1 cellular context compared by ENCODE assay signal in the genomic region with DNA sequence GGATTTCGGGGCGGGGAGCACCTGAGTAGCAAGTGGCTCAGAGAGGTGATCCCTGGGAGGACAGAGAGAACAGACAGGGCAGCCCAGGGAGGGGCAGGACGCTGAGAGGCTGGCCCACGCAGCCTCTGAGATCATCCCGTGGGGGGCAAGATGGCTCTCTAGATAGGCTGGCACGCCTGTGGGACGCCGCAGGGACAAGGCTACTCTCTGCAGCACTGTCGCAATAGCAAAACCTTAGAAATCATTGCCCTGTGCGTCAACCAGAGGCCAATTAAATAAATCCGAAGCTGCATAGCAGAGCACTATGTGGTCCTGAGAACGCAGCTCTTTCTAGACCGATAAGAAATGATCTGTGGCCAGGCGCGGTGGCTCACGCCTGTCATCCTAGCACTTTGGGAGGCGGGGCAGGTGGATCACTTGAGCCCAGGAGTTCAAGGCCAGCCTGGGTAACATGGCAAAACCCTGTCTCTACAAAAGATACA.
TF ChIP-seq lines count a peak whose summit lies in the region.

No MANE protein-coding gene starts in this region.

TF ChIP-seq in HepG2, 621 proteins besides CTCF, POLR2A, EP300 and RAD21 (continued from another document):
- TF ChIP-seq, protein P1, sequence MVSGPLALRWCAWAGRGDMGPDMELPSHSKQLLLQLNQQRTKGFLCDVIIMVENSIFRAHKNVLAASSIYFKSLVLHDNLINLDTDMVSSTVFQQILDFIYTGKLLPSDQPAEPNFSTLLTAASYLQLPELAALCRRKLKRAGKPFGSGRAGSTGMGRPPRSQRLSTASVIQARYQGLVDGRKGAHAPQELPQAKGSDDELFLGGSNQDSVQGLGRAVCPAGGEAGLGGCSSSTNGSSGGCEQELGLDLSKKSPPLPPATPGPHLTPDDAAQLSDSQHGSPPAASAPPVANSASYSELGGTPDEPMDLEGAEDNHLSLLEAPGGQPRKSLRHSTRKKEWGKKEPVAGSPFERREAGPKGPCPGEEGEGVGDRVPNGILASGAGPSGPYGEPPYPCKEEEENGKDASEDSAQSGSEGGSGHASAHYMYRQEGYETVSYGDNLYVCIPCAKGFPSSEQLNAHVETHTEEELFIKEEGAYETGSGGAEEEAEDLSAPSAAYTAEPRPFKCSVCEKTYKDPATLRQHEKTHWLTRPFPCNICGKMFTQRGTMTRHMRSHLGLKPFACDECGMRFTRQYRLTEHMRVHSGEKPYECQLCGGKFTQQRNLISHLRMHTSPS (CRISPR knock-in tag; IDR thresholded peaks at IDR 0.05; ENCODE audit: low read depth) = 0 out of 2 replicates have a peak, but pooled peaks have one; percentile 36
- TF ChIP-seq SP5 (CRISPR knock-in tag; IDR thresholded peaks at IDR 0.05; ENCODE audit: borderline replicate concordance, low read depth) = peak; percentile 84
- TF ChIP-seq, protein P2, sequence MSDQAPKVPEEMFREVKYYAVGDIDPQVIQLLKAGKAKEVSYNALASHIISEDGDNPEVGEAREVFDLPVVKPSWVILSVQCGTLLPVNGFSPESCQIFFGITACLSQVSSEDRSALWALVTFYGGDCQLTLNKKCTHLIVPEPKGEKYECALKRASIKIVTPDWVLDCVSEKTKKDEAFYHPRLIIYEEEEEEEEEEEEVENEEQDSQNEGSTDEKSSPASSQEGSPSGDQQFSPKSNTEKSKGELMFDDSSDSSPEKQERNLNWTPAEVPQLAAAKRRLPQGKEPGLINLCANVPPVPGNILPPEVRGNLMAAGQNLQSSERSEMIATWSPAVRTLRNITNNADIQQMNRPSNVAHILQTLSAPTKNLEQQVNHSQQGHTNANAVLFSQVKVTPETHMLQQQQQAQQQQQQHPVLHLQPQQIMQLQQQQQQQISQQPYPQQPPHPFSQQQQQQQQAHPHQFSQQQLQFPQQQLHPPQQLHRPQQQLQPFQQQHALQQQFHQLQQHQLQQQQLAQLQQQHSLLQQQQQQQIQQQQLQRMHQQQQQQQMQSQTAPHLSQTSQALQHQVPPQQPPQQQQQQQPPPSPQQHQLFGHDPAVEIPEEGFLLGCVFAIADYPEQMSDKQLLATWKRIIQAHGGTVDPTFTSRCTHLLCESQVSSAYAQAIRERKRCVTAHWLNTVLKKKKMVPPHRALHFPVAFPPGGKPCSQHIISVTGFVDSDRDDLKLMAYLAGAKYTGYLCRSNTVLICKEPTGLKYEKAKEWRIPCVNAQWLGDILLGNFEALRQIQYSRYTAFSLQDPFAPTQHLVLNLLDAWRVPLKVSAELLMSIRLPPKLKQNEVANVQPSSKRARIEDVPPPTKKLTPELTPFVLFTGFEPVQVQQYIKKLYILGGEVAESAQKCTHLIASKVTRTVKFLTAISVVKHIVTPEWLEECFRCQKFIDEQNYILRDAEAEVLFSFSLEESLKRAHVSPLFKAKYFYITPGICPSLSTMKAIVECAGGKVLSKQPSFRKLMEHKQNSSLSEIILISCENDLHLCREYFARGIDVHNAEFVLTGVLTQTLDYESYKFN (CRISPR knock-in tag; conservative IDR thresholded peaks at IDR 0.05) = peak; percentile 68
- peak; percentile 84 for TF ChIP-seq ZNF263 (CRISPR knock-in tag; IDR thresholded peaks at IDR 0.05)
- TF ChIP-seq, protein P3, sequence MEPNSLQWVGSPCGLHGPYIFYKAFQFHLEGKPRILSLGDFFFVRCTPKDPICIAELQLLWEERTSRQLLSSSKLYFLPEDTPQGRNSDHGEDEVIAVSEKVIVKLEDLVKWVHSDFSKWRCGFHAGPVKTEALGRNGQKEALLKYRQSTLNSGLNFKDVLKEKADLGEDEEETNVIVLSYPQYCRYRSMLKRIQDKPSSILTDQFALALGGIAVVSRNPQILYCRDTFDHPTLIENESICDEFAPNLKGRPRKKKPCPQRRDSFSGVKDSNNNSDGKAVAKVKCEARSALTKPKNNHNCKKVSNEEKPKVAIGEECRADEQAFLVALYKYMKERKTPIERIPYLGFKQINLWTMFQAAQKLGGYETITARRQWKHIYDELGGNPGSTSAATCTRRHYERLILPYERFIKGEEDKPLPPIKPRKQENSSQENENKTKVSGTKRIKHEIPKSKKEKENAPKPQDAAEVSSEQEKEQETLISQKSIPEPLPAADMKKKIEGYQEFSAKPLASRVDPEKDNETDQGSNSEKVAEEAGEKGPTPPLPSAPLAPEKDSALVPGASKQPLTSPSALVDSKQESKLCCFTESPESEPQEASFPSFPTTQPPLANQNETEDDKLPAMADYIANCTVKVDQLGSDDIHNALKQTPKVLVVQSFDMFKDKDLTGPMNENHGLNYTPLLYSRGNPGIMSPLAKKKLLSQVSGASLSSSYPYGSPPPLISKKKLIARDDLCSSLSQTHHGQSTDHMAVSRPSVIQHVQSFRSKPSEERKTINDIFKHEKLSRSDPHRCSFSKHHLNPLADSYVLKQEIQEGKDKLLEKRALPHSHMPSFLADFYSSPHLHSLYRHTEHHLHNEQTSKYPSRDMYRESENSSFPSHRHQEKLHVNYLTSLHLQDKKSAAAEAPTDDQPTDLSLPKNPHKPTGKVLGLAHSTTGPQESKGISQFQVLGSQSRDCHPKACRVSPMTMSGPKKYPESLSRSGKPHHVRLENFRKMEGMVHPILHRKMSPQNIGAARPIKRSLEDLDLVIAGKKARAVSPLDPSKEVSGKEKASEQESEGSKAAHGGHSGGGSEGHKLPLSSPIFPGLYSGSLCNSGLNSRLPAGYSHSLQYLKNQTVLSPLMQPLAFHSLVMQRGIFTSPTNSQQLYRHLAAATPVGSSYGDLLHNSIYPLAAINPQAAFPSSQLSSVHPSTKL (CRISPR knock-in tag; IDR thresholded peaks at IDR 0.05) = 0 out of 2 replicates have a peak, but pooled peaks have one; percentile 31
- peak; percentile 20; the same call in 1 of the 2 replicates for TF ChIP-seq CEBPB (IDR thresholded peaks at IDR 0.05; ENCODE audit: borderline replicate concordance, low read depth, low read length)
- no peak for TF ChIP-seq SUZ12 (IDR thresholded peaks at IDR 0.05; ENCODE audit: low read depth, low read length)
- TF ChIP-seq ZBTB38 (CRISPR knock-in tag; IDR thresholded peaks at IDR 0.05) = no peak; the same call in 1 of the 2 replicates
- no peak for TF ChIP-seq ETV5 (CRISPR knock-in tag; IDR thresholded peaks at IDR 0.05; ENCODE audit: borderline replicate concordance)
- no peak for TF ChIP-seq MATR3 (CRISPR knock-in tag; IDR thresholded peaks at IDR 0.05)
- TF ChIP-seq, protein P4, sequence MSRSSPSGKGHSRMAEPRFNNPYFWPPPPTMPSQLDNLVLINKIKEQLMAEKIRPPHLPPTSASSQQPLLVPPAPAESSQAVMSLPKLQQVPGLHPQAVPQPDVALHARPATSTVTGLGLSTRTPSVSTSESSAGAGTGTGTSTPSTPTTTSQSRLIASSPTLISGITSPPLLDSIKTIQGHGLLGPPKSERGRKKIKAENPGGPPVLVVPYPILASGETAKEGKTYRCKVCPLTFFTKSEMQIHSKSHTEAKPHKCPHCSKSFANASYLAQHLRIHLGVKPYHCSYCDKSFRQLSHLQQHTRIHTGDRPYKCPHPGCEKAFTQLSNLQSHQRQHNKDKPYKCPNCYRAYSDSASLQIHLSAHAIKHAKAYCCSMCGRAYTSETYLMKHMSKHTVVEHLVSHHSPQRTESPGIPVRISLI (CRISPR knock-in tag; IDR thresholded peaks at IDR 0.05; ENCODE audit: borderline replicate concordance) = 0 out of 2 replicates have a peak, but pooled peaks have one; percentile 20
